22 cellular contexts compared by ENCODE assay signal in the genomic region with DNA sequence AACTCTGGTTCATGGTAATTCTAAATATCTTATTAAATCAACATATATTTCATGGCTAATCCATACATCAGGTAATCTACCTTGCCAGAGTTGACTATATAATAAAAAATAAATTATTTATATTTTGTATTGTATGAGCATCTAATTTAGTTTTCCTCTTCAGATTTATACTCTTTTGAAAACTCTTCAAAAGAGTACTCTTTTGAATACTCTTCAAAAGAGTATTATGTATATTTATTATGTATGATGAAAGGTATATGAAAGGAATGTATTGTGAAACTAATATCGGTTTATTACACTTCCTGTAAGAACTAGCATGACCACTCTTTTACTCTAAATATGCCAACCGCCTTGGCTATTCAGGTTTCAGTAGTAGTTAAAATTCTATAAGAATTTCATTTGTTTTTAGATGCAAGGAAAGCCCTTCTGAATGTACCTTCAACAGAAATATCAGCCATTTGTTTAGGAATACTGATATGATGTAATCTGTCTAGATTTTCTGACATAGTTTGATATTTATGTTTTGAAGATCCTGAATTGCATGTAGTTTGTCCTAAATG.
DNase-seq lines count a peak whose midpoint lies in the region; ATAC-seq, FAIRE-seq and TF ChIP-seq lines count a peak whose summit lies in the region.
"Had no signal": no experiment of that assay in that cellular context is flagged by ENCODE, and none has a peak within 500 bp of the region (broad histone marks: within the 10 kb centered on the region; RNA-seq: fewer than 3 reads in every experiment).

No MANE protein-coding gene starts in this region.

- no peaks in the 10 kb centered on the region for H3K9me3 ChIP-seq in MM.1S (replicated peaks; ENCODE audit: insufficient read depth, low read length)
- H3K9me3 ChIP-seq in left lung = no peaks in the 10 kb centered on the region

- no peaks in the 10 kb centered on the region for H3K79me2 ChIP-seq in MM.1S (ENCODE audit: low read length)

- peak; percentile 17 for DNase-seq in CMK (ENCODE audit: low read depth)
- peak; percentile 15 for DNase-seq in MM.1S
- DNase-seq in RCC 7860 (ENCODE audit: low spot score) = no peak
- DNase-seq in left lung = no peak
- no peak for DNase-seq in occipital lobe (lab: John Stamatoyannopoulos, UW)
- DNase-seq: CD8-positive, alpha-beta memory T cell; EL; HCEC 1CT; NCI-H1417; NCI-H187; NCI-H345; NCI-H524; NCI-H82; PC-3; SHP77 treated with DMSO at 0.1 percent for 48 hours had no signal

- H3F3A ChIP-seq in MM.1S (ENCODE audit: insufficient read depth, low read length) = no peaks in the 10 kb centered on the region

- H3K36me3 ChIP-seq in MM.1S (replicated peaks; ENCODE audit: insufficient read depth, low read length) (no peaks in the 10 kb centered on the region), left lung (no peaks in the 10 kb centered on the region)

- H3K27ac ChIP-seq in MM.1S (ENCODE audit: low read length) = no peak overlapping the region
- no peak overlapping the region for H3K27ac ChIP-seq in left lung
- H3K27ac ChIP-seq: C4-2B, RWPE1 had no signal

- H3K27me3 ChIP-seq in MM.1S (replicated peaks; ENCODE audit: insufficient read depth, low read length) = no peaks in the 10 kb centered on the region
- H3K27me3 ChIP-seq in left lung = no peaks in the 10 kb centered on the region

- no peak overlapping the region for H3K9ac ChIP-seq in MM.1S (ENCODE audit: low read length)

- no peak overlapping the region for H2AFZ ChIP-seq in MM.1S (ENCODE audit: low read length)
- H2AFZ ChIP-seq: GM23338 had no signal

- no peak for TF ChIP-seq CTCF in MM.1S (IDR thresholded peaks at IDR 0.05; ENCODE audit: low read length)
- TF ChIP-seq CTCF in left lung (IDR thresholded peaks at IDR 0.05) = no peak

- no peaks in the 10 kb centered on the region for H4K20me1 ChIP-seq in MM.1S (ENCODE audit: insufficient read depth, low read length)

- no peak overlapping the region for H3K4me3 ChIP-seq in MM.1S (ENCODE audit: low read length)
- H3K4me3 ChIP-seq in left lung = no peak overlapping the region
- H3K4me3 ChIP-seq: GM23338 had no signal

- peak; percentile 17 for ATAC-seq in left lung
- no peak for ATAC-seq in GM19351 (IDR thresholded peaks at IDR 0.05; ENCODE audit: unreplicated experiment)
- no peak for ATAC-seq in GM18907 (IDR thresholded peaks at IDR 0.05; ENCODE audit: unreplicated experiment)
- ATAC-seq: GM23338, PC-3, SK-N-SH treated with all-trans-retinoic acid at 6 μM for 48 hours had no signal

- intact Hi-C loops in left lung (cut with DNase I) = no loop called here

- no peaks in the 10 kb centered on the region for H3K9me2 ChIP-seq in MM.1S (replicated peaks; ENCODE audit: insufficient read depth, low read length)

- H3K4me1 ChIP-seq in MM.1S (ENCODE audit: low read length) (0 out of 2 replicates have a peak, but pooled peaks cover 4% of the 10 kb centered on the region), left lung (peaks cover 7 to 8% of the 10 kb centered on the region in 2 donors)

- no peak overlapping the region for H3K4me2 ChIP-seq in MM.1S (ENCODE audit: low read depth, low read length)
- H3K4me2 ChIP-seq: GM23338 had no signal

- FAIRE-seq in RCC 7860 (lab: Jason Lieb, UNC) = peak; percentile 62
- FAIRE-seq: D721Med had no signal

Comparison
In these comparisons a context has a peak if more than half of its experiments do, and no peak if none do; other contexts are left out.
1. DNase-seq: peak in CMK (single experiment) and MM.1S (single experiment); none in RCC 7860 (single experiment), left lung (0 of 2) and occipital lobe (single experiment).